ENCODE assay signal across 8 cellular contexts in the genomic region with DNA sequence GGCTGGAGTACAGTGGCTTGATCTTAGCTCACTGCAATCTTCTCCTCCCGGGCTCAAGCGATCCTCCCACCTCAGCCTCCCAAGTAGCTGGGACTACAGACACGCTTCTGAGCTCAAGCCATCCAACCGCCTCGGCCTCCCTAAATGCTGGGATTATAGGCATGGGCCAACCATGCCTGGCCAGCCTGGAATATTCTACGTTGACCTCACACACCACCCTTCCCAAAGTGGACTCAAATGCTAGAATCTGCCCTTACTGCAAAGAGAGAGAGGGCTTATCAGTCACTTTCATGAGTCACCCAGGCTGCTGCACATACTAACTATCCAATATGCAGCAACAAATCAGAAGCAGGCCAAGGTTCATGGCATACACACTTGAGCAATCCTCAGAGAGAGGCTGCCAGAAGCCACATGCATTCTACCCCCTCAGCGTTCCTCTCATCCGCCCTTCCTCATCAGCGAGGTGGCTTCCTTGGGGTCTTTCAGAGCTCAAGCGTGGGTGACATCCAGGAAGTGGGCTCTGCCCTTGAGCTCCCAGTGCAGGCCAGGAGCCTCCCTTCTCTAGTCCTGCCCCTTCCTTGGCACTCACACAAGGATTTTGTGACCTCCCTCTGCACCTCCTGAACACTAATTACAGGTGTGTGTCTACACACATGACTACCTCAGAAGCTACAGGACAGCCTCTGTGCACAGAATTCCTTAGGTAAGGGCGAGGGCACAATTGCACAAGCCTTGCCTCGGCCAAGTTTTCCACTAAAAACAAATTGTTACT. TPM values are rescaled to one million over a fixed set of nuclear protein-coding genes. Genes with fewer than 3 reads are reported as not detected.
DNase-seq lines count a peak whose midpoint lies in the region; ATAC-seq and TF ChIP-seq lines count a peak whose summit lies in the region.

No MANE protein-coding gene starts in this region.

- no peaks in the 10 kb centered on the region for H4K20me1 ChIP-seq in mammary epithelial cell (ENCODE audit: insufficient read depth, low read length)

- H2AFZ ChIP-seq in mammary epithelial cell (ENCODE audit: low read depth, low read length) = peak overlapping the region; percentile 51

- H3K9me3 ChIP-seq in mammary epithelial cell (replicated peaks; ENCODE audit: insufficient read depth, low read length) (no peaks in the 10 kb centered on the region), mesodermal cell (ENCODE audit: control insufficient read depth, low read length) (no peaks in the 10 kb centered on the region)

- no peak overlapping the region for H3K9ac ChIP-seq in mammary epithelial cell (ENCODE audit: insufficient read depth, low read length)

- H3K36me3 ChIP-seq in mammary epithelial cell (ENCODE audit: insufficient read depth, low read length) (no peaks in the 10 kb centered on the region), mesodermal cell (ENCODE audit: control insufficient read depth, insufficient read depth, low read length) (no peaks in the 10 kb centered on the region)

- no TSS peak for BruUV-seq in mammary epithelial cell (replicated peaks; lab: Mats Ljungman, UMichigan)

- TF ChIP-seq CTCF in AG10803 (conservative IDR thresholded peaks at IDR 0.05; ENCODE audit: low read length) (no peak), mammary epithelial cell (conservative IDR thresholded peaks at IDR 0.05 in 1 of 2, IDR thresholded peaks at IDR 0.05 in 1 of 2; ENCODE audit: extremely low read depth in 1 of 2, insufficient read depth in 1 of 2, low read depth in 1 of 2, low read length in 2 of 2) (no peak)

- H3K27ac ChIP-seq in mammary epithelial cell (ENCODE audit: insufficient read depth, low read depth, low read length) (no peak overlapping the region), mesodermal cell (ENCODE audit: low read depth, low read length, severe bottlenecking) (peak overlapping the region; percentile 16)

- DNase-seq in AG10803 (ENCODE audit: low read depth) (peak; percentile 86), M059J (ENCODE audit: low read depth) (peak; percentile 83), mammary epithelial cell (peak; percentile 72), NCI-H1930 (lab: John Stamatoyannopoulos, UW) (no peak)
- no peak for DNase-seq in activated CD4-positive, alpha-beta T cell treated with anti-CD3 and anti-CD28 coated beads, Interleukin-2, amount 50 U/mL, for 48 hours

- CTCF ChIA-PET in mammary epithelial cell (lab: Charles Lee; ENCODE audit: low non-redundant PET) = no interaction called here

- dilution Hi-C loops in mammary epithelial cell (cut with HindIII; ENCODE audit: low sequenced_read_pairs) = no loop called here

- in situ Hi-C loops in mammary epithelial cell (cut with MboI; ENCODE audit: low sequenced_read_pairs in 2 of 2) = no loop called here

- H3K4me1 ChIP-seq in mammary epithelial cell (ENCODE audit: insufficient read depth, low read length) (peaks cover 11% of the 10 kb centered on the region), mesodermal cell (ENCODE audit: control insufficient read depth, insufficient read depth, low read length, poor library complexity, severe bottlenecking) (peaks cover 10% of the 10 kb centered on the region)

- no peaks in the 10 kb centered on the region for H3K27me3 ChIP-seq in mammary epithelial cell (ENCODE audit: insufficient read depth, low read length)

- WGBS in mammary epithelial cell (ENCODE audit: low coverage, missing lambda C conversion rate) = 16% methylated on average over 7 of the region's 12 CpGs
- 92 to 93% methylated on average over 12 of the region's 12 CpGs for WGBS in mesodermal cell (ENCODE audit: insufficient coverage in 2 of 2), 2 experiments

- peak overlapping the region; percentile 48 for H3K4me2 ChIP-seq in mammary epithelial cell (ENCODE audit: insufficient read depth, low read depth, low read length)

- ATAC-seq in GM21786 (IDR thresholded peaks at IDR 0.05; ENCODE audit: unreplicated experiment) = no peak
- no peak for ATAC-seq in activated CD4-positive, CD25-positive, alpha-beta regulatory T cell treated with anti-CD3 and anti-CD28 coated beads, Interleukin-2, amount 50 U/mL, for 24 hours

- no peaks in the 10 kb centered on the region for H3K79me2 ChIP-seq in mammary epithelial cell (ENCODE audit: insufficient read depth, low read length)

- intact Hi-C loops in mammary epithelial cell (cut with micrococcal nuclease) = no loop called here

- no peak overlapping the region for H3K4me3 ChIP-seq in AG10803 (ENCODE audit: low read length)
- H3K4me3 ChIP-seq in mammary epithelial cell (replicated peaks in 1 of 3; ENCODE audit: insufficient read depth in 1 of 3, low read depth in 2 of 3, low read length in 3 of 3) = peak overlapping the region in 1 of 3 experiments; percentile 29
- H3K4me3 ChIP-seq in mesodermal cell (ENCODE audit: extremely low read depth, insufficient read depth, low read length, poor library complexity, severe bottlenecking) = no peak overlapping the region

RNA-seq across cellular contexts. Expression of gene SIAH1, which starts 24.8 kb away (rescaled TPM):
- total RNA-seq in M059J (2014; rRNA removed; shearing (Covaris generic)) = 27.0 and 28.8 TPM in 2 replicates
- total RNA-seq in mammary epithelial cell = 10 to 100 TPM; 22.3 to 46.0 TPM
- 10.9 TPM for polyA plus RNA-seq in mammary epithelial cell
- 21.2 TPM for polyA minus RNA-seq in mammary epithelial cell
- 31.1 TPM for polyA plus RNA-seq in mesodermal cell (2013, experiment 1 of 2)
- 30.0 TPM for polyA plus RNA-seq in mesodermal cell (2013, experiment 2 of 2)

Comparison
In these comparisons a context has a peak if more than half of its experiments do, and no peak if none do; other contexts are left out.
1. DNase-seq: peak in AG10803 (single experiment), M059J (single experiment) and mammary epithelial cell (single experiment); none in NCI-H1930 (0 of 2) and activated CD4-positive, alpha-beta T cell treated with anti-CD3 and anti-CD28 coated beads, Interleukin-2, amount 50 U/mL, for 48 hours (0 of 2).